In the genomic region with DNA sequence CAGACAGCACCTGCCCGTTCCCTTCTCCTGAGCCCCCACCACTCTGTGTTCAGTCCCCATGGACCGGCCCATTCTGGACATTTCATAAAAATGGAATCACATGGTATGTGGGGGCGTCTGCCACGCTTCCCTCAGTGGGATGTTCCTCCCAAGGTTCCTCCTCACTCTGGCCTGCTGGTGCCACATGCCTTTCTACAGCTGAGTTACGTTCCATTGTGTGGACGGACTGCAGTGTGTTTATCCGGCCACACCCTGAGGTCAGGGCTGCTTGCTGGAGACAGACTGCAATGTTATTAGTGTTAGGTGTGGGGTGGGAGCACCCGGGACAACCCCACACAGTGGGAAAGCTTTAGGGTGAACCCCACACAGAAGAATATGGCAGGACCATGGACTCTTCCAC, we compare ENCODE assay signal across 1 cellular context.
A peak's percentile ranks its signal among the peaks of the same experiment; 100 is the strongest.
TF ChIP-seq lines count a peak whose summit lies in the region.

No MANE protein-coding gene starts in this region.

TF ChIP-seq in K562, 482 proteins besides CTCF, POLR2A, EP300 and RAD21:
- TF ChIP-seq RFX7 (CRISPR knock-in tag; IDR thresholded peaks at IDR 0.05) (no peak), EGR1 (conservative IDR thresholded peaks at IDR 0.05) (0 out of 2 replicates have a peak, but pooled peaks have one; percentile 14), TCF3 (CRISPR knock-in tag; IDR thresholded peaks at IDR 0.05) (no peak)
TF ChIP-seq in K562: peak in this region for 1.
